In the genomic region with DNA sequence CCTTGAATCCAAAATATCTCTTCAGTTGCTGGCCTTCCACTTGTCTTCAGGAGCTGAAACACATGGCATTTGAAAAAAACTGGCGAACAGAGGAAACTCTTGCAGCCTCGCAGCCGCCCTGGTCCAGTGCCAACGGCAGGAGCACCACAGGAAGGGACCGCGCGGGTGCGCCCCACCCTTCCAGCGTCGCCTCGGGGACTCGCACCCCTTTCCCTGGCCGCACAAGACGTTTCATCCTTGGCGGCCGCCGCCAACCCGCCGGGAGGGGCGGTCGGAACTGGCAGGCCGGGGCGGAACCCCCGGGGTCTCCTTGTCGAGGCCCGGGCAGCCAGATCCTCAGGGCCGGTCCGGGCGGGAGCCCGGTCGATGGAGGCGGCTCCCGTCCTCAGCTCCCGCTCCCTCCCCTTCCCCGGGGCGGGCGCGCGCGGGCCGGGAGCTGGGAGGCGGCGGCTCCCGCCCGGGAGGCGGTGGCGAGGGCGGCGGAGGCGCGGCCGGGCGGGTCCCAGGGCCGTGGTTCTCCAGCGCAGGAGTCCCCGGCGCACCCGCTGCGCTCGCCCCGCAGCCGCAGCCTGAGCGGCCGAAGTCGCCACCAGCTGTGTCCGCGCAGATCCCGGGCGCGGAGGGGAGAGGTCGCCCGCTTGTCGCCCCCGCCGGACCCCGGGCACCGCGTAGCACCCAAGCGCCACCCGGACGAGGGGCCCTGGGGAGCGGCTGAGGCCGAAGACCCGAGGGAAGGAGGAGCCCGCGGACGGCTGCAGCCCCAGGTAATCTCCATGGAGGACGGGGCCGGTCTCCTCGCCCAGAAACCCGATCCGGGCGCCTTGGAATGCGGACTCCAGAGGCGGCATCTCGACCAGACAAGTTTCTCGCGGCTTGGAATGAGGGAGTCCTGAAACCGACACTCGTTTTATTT, we compare ENCODE assay signal across 8 cellular contexts. TPM values are rescaled to one million over a fixed set of nuclear protein-coding genes. Genes with fewer than 3 reads are reported as not detected.
DNase-seq lines count a peak whose midpoint lies in the region; ATAC-seq, FAIRE-seq and TF ChIP-seq lines count a peak whose summit lies in the region.

No MANE protein-coding gene starts in this region.

- H3K4me3 ChIP-seq in HUES48 (ENCODE audit: low read depth, low read length) (peak overlapping the region; percentile 83), fibroblast of mammary gland (ENCODE audit: control insufficient read depth, low read depth, low read length) (peak overlapping the region; percentile 33)

- H3K4me3 Mint-ChIP-seq in T-cell, result peak overlapping the region in 2 of 3 donors; percentile 28 to 63
- H3K4me3 Mint-ChIP-seq in nephron progenitor cell, result peak overlapping the region; percentile 88

- H3K9ac ChIP-seq in HUES48 (ENCODE audit: low read depth, low read length), result peak overlapping the region; percentile 58; the same call in 1 of the 2 replicates

- H3K36me3 Mint-ChIP-seq in T-cell (no peaks in the 10 kb centered on the region), nephron progenitor cell (ENCODE audit: low read depth) (no peaks in the 10 kb centered on the region)

- POLR2A ChIA-PET in T-cell (lab: Charles Lee), result no interaction called here

- peaks cover 5% of the 10 kb centered on the region; the same call in 1 of the 2 replicates for H3K4me1 ChIP-seq in HUES48 (ENCODE audit: control insufficient read depth, insufficient read depth, low read length)

- H3K27ac Mint-ChIP-seq in T-cell (no peak overlapping the region), nephron progenitor cell (no peak overlapping the region)

- ATAC-seq in T-cell (replicated peaks in 1 of 4), result no peak
- ATAC-seq in HG02763 (IDR thresholded peaks at IDR 0.05; ENCODE audit: unreplicated experiment), result no peak
- ATAC-seq in HG03378 (IDR thresholded peaks at IDR 0.05; ENCODE audit: unreplicated experiment), result no peak

- H3K9me3 Mint-ChIP-seq in T-cell (no peaks in the 10 kb centered on the region), nephron progenitor cell (no peaks in the 10 kb centered on the region)

- H3K9me3 ChIP-seq in HUES48 (ENCODE audit: control insufficient read depth, insufficient read depth, low read length), result no peaks in the 10 kb centered on the region

- H3K4me1 Mint-ChIP-seq in T-cell, result peaks cover 7 to 10% (median 10%) of the 10 kb centered on the region in 3 donors
- H3K4me1 Mint-ChIP-seq in nephron progenitor cell, result peaks cover 9% of the 10 kb centered on the region

- no peak for FAIRE-seq in RCC 7860 (lab: Jason Lieb, UNC)

- TF ChIP-seq CTCF in fibroblast of mammary gland (conservative IDR thresholded peaks at IDR 0.05; ENCODE audit: control insufficient read depth, insufficient read depth, low read depth, low read length) (no peak), nephron progenitor cell (IDR thresholded peaks at IDR 0.05) (no peak)

- DNase-seq in DMS53 (lab: John Stamatoyannopoulos, UW) (peak; percentile 83), T-cell (no peak), fibroblast of mammary gland (ENCODE audit: low read depth) (peak; percentile 21), nephron progenitor cell (peak; percentile 79), RCC 7860 (ENCODE audit: low spot score) (no peak)

- H3K27me3 Mint-ChIP-seq in T-cell (peaks cover 16 to 32% of the 10 kb centered on the region in 2 donors), nephron progenitor cell (ENCODE audit: low read depth, poor library complexity) (peaks cover 7% of the 10 kb centered on the region)

- H3K27ac ChIP-seq in HUES48 (ENCODE audit: low read depth, low read length), result peak overlapping the region; percentile 28

- CTCF ChIA-PET in T-cell (lab: Charles Lee), result no interaction called here

- H3K36me3 ChIP-seq in HUES48 (ENCODE audit: control insufficient read depth, insufficient read depth, low read length), result no peaks in the 10 kb centered on the region

- H3K27me3 ChIP-seq in HUES48 (ENCODE audit: control insufficient read depth, insufficient read depth, low read length), result peaks cover 7% of the 10 kb centered on the region

RNA-seq across cellular contexts. Expression of a gene that starts 0.9 kb away (rescaled TPM):
- not detected for total RNA-seq in T-cell

Comparison
In these comparisons a context has a peak if more than half of its experiments do, and no peak if none do; other contexts are left out.
1. DNase-seq: peak in DMS53 (single experiment), fibroblast of mammary gland (single experiment) and nephron progenitor cell (single experiment); none in T-cell (0 of 34) and RCC 7860 (single experiment).